8 cellular contexts compared by ENCODE assay signal in genomic region chrX:23742174-23742692, GRCh38. TPM values are rescaled to one million over a fixed set of nuclear protein-coding genes. Genes with fewer than 3 reads are reported as not detected.
DNase-seq lines count a peak whose midpoint lies in the region; ATAC-seq and TF ChIP-seq lines count a peak whose summit lies in the region.

No MANE protein-coding gene starts in this region.

- no peaks in the 10 kb centered on the region for H3K27me3 Mint-ChIP-seq in CD8-positive, alpha-beta memory T cell

- H4K20me1 ChIP-seq in mammary epithelial cell (ENCODE audit: insufficient read depth, low read length), result no peaks in the 10 kb centered on the region

- no peaks in the 10 kb centered on the region for H3K9me3 Mint-ChIP-seq in CD8-positive, alpha-beta memory T cell

- 22% methylated on average over 6 of the region's 6 CpGs for WGBS in mammary epithelial cell (ENCODE audit: low coverage, missing lambda C conversion rate)
- WGBS in spleen, 5 donors, result 3 to 31% (median 15%) methylated on average over 5 to 6 of the region's 6 CpGs

- peak overlapping the region in 7 of 8 donors; percentile 73 to 95 (median 86) for H3K27ac Mint-ChIP-seq in CD8-positive, alpha-beta memory T cell

- H3K36me3 ChIP-seq in CD8-positive, alpha-beta memory T cell (ENCODE audit: insufficient read depth, low read length), result no peaks in the 10 kb centered on the region
- no peaks in the 10 kb centered on the region for H3K36me3 ChIP-seq in HAP-1 (replicated peaks)
- H3K36me3 ChIP-seq in mammary epithelial cell (ENCODE audit: insufficient read depth, low read length), result no peaks in the 10 kb centered on the region
- no peaks in the 10 kb centered on the region for H3K36me3 ChIP-seq in spleen

- peak overlapping the region; percentile 74 for H3K4me2 ChIP-seq in mammary epithelial cell (ENCODE audit: insufficient read depth, low read depth, low read length)

- no TSS peak for BruUV-seq in mammary epithelial cell (replicated peaks; lab: Mats Ljungman, UMichigan)

- dilution Hi-C loops in mammary epithelial cell (cut with HindIII; ENCODE audit: low sequenced_read_pairs), result no loop called here

- H2AFZ ChIP-seq in mammary epithelial cell (ENCODE audit: low read depth, low read length), result peak overlapping the region; percentile 18

- H3K9ac ChIP-seq in mammary epithelial cell (ENCODE audit: insufficient read depth, low read length), result peak overlapping the region; percentile 90

- H3K9me3 ChIP-seq in CD8-positive, alpha-beta memory T cell (ENCODE audit: low read length), result no peaks in the 10 kb centered on the region
- H3K9me3 ChIP-seq in HAP-1 (no peaks in the 10 kb centered on the region), mammary epithelial cell (replicated peaks; ENCODE audit: insufficient read depth, low read length) (no peaks in the 10 kb centered on the region), spleen (no peaks in the 10 kb centered on the region)

- H3K27ac ChIP-seq in CD8-positive, alpha-beta memory T cell (ENCODE audit: low read depth, low read length), result peak overlapping the region; percentile 71
- peak overlapping the region; percentile 94 for H3K27ac ChIP-seq in mammary epithelial cell (ENCODE audit: insufficient read depth, low read depth, low read length)
- peak overlapping the region; percentile 30 to 93 (median 90) for H3K27ac ChIP-seq in spleen

- peaks cover 27 to 64% (median 45%) of the 10 kb centered on the region in 3 donors for H3K4me1 Mint-ChIP-seq in CD8-positive, alpha-beta memory T cell

- TF ChIP-seq POLR2A in spleen (IDR thresholded peaks at IDR 0.05), result no peak

- POLR2A ChIA-PET in CD8-positive, alpha-beta memory T cell (lab: Charles Lee), result interaction anchor here (0.9 to 3.1 kb wide), 4 partner anchors 39 to 312 kb away, joined by 5 to 13 read pairs (median 7); partner anchors contain the start of genes APOO, CXorf58, EIF2S3 and SAT1

- CTCF ChIA-PET in CD8-positive, alpha-beta memory T cell (lab: Charles Lee), result interaction anchor here (0.8 to 3.6 kb wide), 2 partner anchors 40 to 160 kb away, joined by 3 to 19 read pairs; partner anchors contain the start of gene SAT1
- CTCF ChIA-PET in mammary epithelial cell (lab: Charles Lee; ENCODE audit: low non-redundant PET), result no interaction called here

- H3K79me2 ChIP-seq in mammary epithelial cell (ENCODE audit: insufficient read depth, low read length), result peaks cover 55% of the 10 kb centered on the region

- no peak for TF ChIP-seq CTCF in mammary epithelial cell (conservative IDR thresholded peaks at IDR 0.05 in 1 of 2, IDR thresholded peaks at IDR 0.05 in 1 of 2; ENCODE audit: extremely low read depth in 1 of 2, insufficient read depth in 1 of 2, low read depth in 1 of 2, low read length in 2 of 2)
- no peak for TF ChIP-seq CTCF in spleen (IDR thresholded peaks at IDR 0.05 in 8 of 11, conservative IDR thresholded peaks at IDR 0.05 in 3 of 11)

- peak overlapping the region; percentile 62 for H3K4me3 ChIP-seq in CD8-positive, alpha-beta memory T cell (ENCODE audit: low read length)
- peak overlapping the region; percentile 97 for H3K4me3 ChIP-seq in HAP-1
- H3K4me3 ChIP-seq in mammary epithelial cell (replicated peaks in 1 of 3; ENCODE audit: insufficient read depth in 1 of 3, low read depth in 2 of 3, low read length in 3 of 3), result peak overlapping the region; percentile 56 to 88 (median 72)
- H3K4me3 ChIP-seq in spleen, result peak overlapping the region; percentile 48 to 84 (median 70)

- H3K4me1 ChIP-seq in CD8-positive, alpha-beta memory T cell (ENCODE audit: insufficient read depth, low read length), result peaks cover 17% of the 10 kb centered on the region
- peaks cover 12% of the 10 kb centered on the region for H3K4me1 ChIP-seq in HAP-1
- H3K4me1 ChIP-seq in mammary epithelial cell (ENCODE audit: insufficient read depth, low read length), result no peaks in the 10 kb centered on the region
- H3K4me1 ChIP-seq in spleen, result peaks cover 0 to 23% (median 2%) of the 10 kb centered on the region in 6 donors

- DNase-seq in CD8-positive, alpha-beta memory T cell, result peak in 1 of 5 donors; percentile 5
- DNase-seq in HAP-1 (ENCODE audit: low spot score in 2 of 2) (peak; percentile 70 to 76), RPMI8226 (peak; percentile 46), mammary epithelial cell (peak; percentile 59), iris pigment epithelial cell (ENCODE audit: low read depth) (peak; percentile 69), spleen (no peak), GM19238 (ENCODE audit: insufficient read length, low spot score) (no peak)

- no peak for ATAC-seq in GM18868 (IDR thresholded peaks at IDR 0.05; ENCODE audit: unreplicated experiment)

- H3K27me3 ChIP-seq in CD8-positive, alpha-beta memory T cell (ENCODE audit: insufficient read depth, low read length, poor library complexity, severe bottlenecking), result no peaks in the 10 kb centered on the region
- H3K27me3 ChIP-seq in HAP-1 (ENCODE audit: low read depth) (no peaks in the 10 kb centered on the region), mammary epithelial cell (ENCODE audit: insufficient read depth, low read length) (no peaks in the 10 kb centered on the region), spleen (replicated peaks in 1 of 7) (no peaks in the 10 kb centered on the region)

- in situ Hi-C loops in HAP-1 (cut with MboI; ENCODE audit: low sequenced_read_pairs), result no loop called here
- in situ Hi-C loops in mammary epithelial cell (cut with MboI; ENCODE audit: low sequenced_read_pairs in 2 of 2), result loop anchor here in 1 of 2 donors (25.0 kb wide), 1 partner anchor 320 kb away; the partner anchor contains the start of gene EIF2S3

- H3K4me3 Mint-ChIP-seq in CD8-positive, alpha-beta memory T cell, result peak overlapping the region; percentile 85 to 95 (median 90)

- H3K36me3 Mint-ChIP-seq in CD8-positive, alpha-beta memory T cell, result peaks cover 0 to 5% (median 2%) of the 10 kb centered on the region in 3 donors

- intact Hi-C loops in mammary epithelial cell (cut with micrococcal nuclease) (loop anchor here (1.0 to 2.0 kb wide), 3 partner anchors 41 to 160 kb away; partner anchors contain the start of gene SAT1), spleen (cut with DNase I; ENCODE audit: low total_unique reads) (no loop called here)

RNA-seq across cellular contexts. Expression of gene ACOT9, which starts 0.8 kb away (rescaled TPM):
- total RNA-seq in CD8-positive, alpha-beta memory T cell, result 10 to 100 TPM; 31.1 to 33.9 TPM
- 29.4 TPM for polyA plus RNA-seq in CD8-positive, alpha-beta memory T cell
- total RNA-seq in mammary epithelial cell (10 to 100 TPM; 57.8 to 74.1 TPM), spleen (10 to 100 TPM; 29.4 to 43.1 (median 37.9) TPM)
- polyA plus RNA-seq in mammary epithelial cell (45.4 TPM), spleen (10 to 100 TPM; 25.7 to 46.9 (median 39.2) TPM)
- polyA minus RNA-seq in mammary epithelial cell, result 50.8 TPM

RNA-seq across cellular contexts. Expression of gene SAT1, which starts 40.7 kb away (rescaled TPM):
- total RNA-seq in CD8-positive, alpha-beta memory T cell, result 10 to 100 TPM; 40.0 to 41.3 TPM
- polyA plus RNA-seq in CD8-positive, alpha-beta memory T cell, result 113 TPM
- total RNA-seq in mammary epithelial cell (100 to 1,000 TPM; 453 to 593 TPM), spleen (1,000 to 10,000 TPM in 3 of 7 donors, 100 to 1,000 TPM in 4; 714 to 2,832 (median 962) TPM)
- polyA plus RNA-seq in mammary epithelial cell (296 TPM), spleen (1,000 to 10,000 TPM in 2 of 3 donors, 100 to 1,000 TPM in 1; 809 to 1,355 (median 1,000) TPM)
- 156 TPM for polyA minus RNA-seq in mammary epithelial cell

Comparison
In these comparisons a context has a peak if more than half of its experiments do, and no peak if none do; other contexts are left out.
1. DNase-seq: peak in HAP-1 (2 of 2), RPMI8226 (single experiment), mammary epithelial cell (single experiment) and iris pigment epithelial cell (single experiment); none in spleen (single experiment) and GM19238 (single experiment).
2. RNA of gene SAT1, which starts 40.7 kb away (total RNA-seq): 714 to 2,832 TPM in spleen and 453 to 593 TPM in mammary epithelial cell; 40.0 to 41.3 TPM in CD8-positive, alpha-beta memory T cell; every median in the first group is over 10 times any median in the second.
3. Peak in every context shown above with its lines, with median percentiles within 50 percentile points of each other: H3K27ac ChIP-seq and H3K4me3 ChIP-seq.